In the genomic region with DNA sequence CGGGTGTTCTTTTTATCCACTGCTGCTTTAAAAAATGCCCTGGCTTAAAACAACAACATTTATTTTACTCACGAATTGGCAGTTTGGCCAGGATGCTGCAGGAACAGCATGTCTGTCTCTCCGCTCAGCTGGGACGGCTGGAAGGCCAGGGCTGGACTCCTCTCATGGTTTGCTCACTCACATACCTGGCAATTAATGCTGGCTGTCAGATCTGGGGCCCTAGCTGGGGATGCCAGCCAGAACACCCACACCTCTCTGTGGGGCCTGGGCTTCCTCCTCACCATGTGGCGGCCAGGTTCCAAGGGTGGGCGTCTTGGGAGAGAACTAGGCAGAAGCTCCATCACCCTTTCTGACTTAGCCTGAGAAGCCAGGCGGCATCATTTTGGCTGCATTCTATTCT, we compare ENCODE assay signal across 1 cellular context.
TF ChIP-seq lines count a peak whose summit lies in the region.

No MANE protein-coding gene starts in this region.

TF ChIP-seq in IMR-90, 13 proteins besides CTCF, POLR2A, EP300 and RAD21 (continued from another document):
- TF ChIP-seq USF2 (IDR thresholded peaks at IDR 0.05; ENCODE audit: low read depth, low read length) = no peak
- no peak for TF ChIP-seq MAZ (IDR thresholded peaks at IDR 0.05; ENCODE audit: borderline replicate concordance, low read depth, low read length)
- no peak for TF ChIP-seq SMC3 (IDR thresholded peaks at IDR 0.05; ENCODE audit: low read depth, low read length)
